Comparison of ENCODE assay signal across 1 cellular context in the genomic region with DNA sequence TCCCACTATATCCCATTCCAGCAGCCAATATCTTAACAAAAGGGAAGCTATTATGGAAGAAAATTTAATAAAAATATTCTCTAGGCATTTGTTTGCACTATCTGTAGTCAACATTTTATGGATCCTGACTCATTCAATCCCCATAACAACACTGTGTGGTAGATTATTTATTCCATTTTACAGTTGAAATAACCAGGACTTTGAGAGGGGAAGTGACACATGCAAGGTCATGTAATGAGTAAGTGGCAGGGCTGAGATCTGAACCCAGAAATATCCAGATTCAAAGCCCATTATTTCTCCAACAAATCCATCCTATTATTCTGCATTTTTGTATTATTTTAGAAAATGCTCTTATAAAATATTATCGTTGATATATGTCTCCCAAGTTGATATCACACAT.
TF ChIP-seq lines count a peak whose summit lies in the region.

No MANE protein-coding gene starts in this region.

TF ChIP-seq in IMR-90, 13 proteins besides CTCF, POLR2A, EP300 and RAD21:
- TF ChIP-seq MAFK (IDR thresholded peaks at IDR 0.05; ENCODE audit: low read depth, low read length) = no peak
- TF ChIP-seq SMC3 (IDR thresholded peaks at IDR 0.05; ENCODE audit: low read depth, low read length) = no peak
- 0 out of 2 replicates have a peak, but pooled peaks have one; percentile 53 for TF ChIP-seq FOS (IDR thresholded peaks at IDR 0.05; ENCODE audit: low read depth, low read length)
